11 cellular contexts compared by ENCODE assay signal in genomic region chr5:159350216-159350615, GRCh38. TPM values are rescaled to one million over a fixed set of nuclear protein-coding genes. Genes with fewer than 3 reads are reported as not detected.
DNase-seq lines count a peak whose midpoint lies in the region; ATAC-seq, FAIRE-seq and TF ChIP-seq lines count a peak whose summit lies in the region.
"Not testable (repeated sequence)": the region's sequence is repeated elsewhere in the genome, so short reads cannot be mapped to it uniquely, and the experiment has no call there.
"Had no signal": no experiment of that assay in that cellular context is flagged by ENCODE, and none has a peak within 500 bp of the region (broad histone marks: within the 10 kb centered on the region; RNA-seq: fewer than 3 reads in every experiment).

No MANE protein-coding gene starts in this region.

- FAIRE-seq in astrocyte (lab: Jason Lieb, UNC) = not testable (repeated sequence)

- H2AFZ ChIP-seq in astrocyte (ENCODE audit: low read depth, low read length) = not testable (repeated sequence)

- H3K27me3 ChIP-seq in DOHH2 (ENCODE audit: control insufficient read depth, low read length); astrocyte (ENCODE audit: insufficient read depth, low read length): not testable (repeated sequence)

- H3K9me3 Mint-ChIP-seq in IgD-negative memory B cell; astrocyte (ENCODE audit: unreplicated experiment): not testable (repeated sequence)

- not testable (repeated sequence) for H3K9me2 ChIP-seq in DOHH2 (replicated peaks; ENCODE audit: control insufficient read depth, low read length)

- not testable (repeated sequence) for H3K79me2 ChIP-seq in DOHH2 (ENCODE audit: control insufficient read depth, low read length); astrocyte (ENCODE audit: insufficient read depth, low read length)

- peak overlapping the region; percentile 43 for H3K4me2 ChIP-seq in DOHH2 (ENCODE audit: low read length)
- H3K4me2 ChIP-seq in astrocyte (ENCODE audit: low read length) = not testable (repeated sequence)

- H3F3A ChIP-seq in DOHH2 (ENCODE audit: control insufficient read depth, insufficient read depth) = not testable (repeated sequence)

- not testable (repeated sequence) for H3K27me3 Mint-ChIP-seq in IgD-negative memory B cell
- H3K27me3 Mint-ChIP-seq in astrocyte (ENCODE audit: low read depth, unreplicated experiment) = peaks cover 13% of the 10 kb centered on the region

- not testable (repeated sequence) for H4K20me1 ChIP-seq in DOHH2 (ENCODE audit: control insufficient read depth, insufficient read depth, low read depth, low read length); astrocyte (ENCODE audit: insufficient read depth, low read length)

- not testable (repeated sequence) for H3K36me3 ChIP-seq in DOHH2 (ENCODE audit: control insufficient read depth, low read length); astrocyte (ENCODE audit: insufficient read depth, low read length)

- peaks cover 37 to 46% (median 41%) of the 10 kb centered on the region in 3 donors for H3K4me1 Mint-ChIP-seq in IgD-negative memory B cell
- not testable (repeated sequence) for H3K4me1 Mint-ChIP-seq in astrocyte (ENCODE audit: low read depth, unreplicated experiment)

- H3K4me1 ChIP-seq in DOHH2 (ENCODE audit: control insufficient read depth, low read length) = peaks cover 10% of the 10 kb centered on the region
- not testable (repeated sequence) for H3K4me1 ChIP-seq in astrocyte (ENCODE audit: insufficient read depth, low read length)

- H3K27ac ChIP-seq in DOHH2 (ENCODE audit: low read depth, low read length); astrocyte (ENCODE audit: low read depth, low read length): not testable (repeated sequence)

- ATAC-seq in GM18907 (IDR thresholded peaks at IDR 0.05; ENCODE audit: unreplicated experiment) (peak; percentile 59), HG02678 (IDR thresholded peaks at IDR 0.05; ENCODE audit: unreplicated experiment) (peak; percentile 83)

- peak overlapping the region; percentile 0 to 61 (median 22) for H3K4me3 Mint-ChIP-seq in IgD-negative memory B cell
- not testable (repeated sequence) for H3K4me3 Mint-ChIP-seq in astrocyte (ENCODE audit: unreplicated experiment)

- not testable (repeated sequence) for TF ChIP-seq CTCF in DOHH2 (IDR thresholded peaks at IDR 0.05; ENCODE audit: low read depth, low read length, poor library complexity, severe bottlenecking); astrocyte (IDR thresholded peaks at IDR 0.05; ENCODE audit: insufficient read depth, low read depth, low read length)

- not testable (repeated sequence) for H3K4me3 ChIP-seq in DOHH2 (ENCODE audit: low read length); astrocyte (ENCODE audit: insufficient read depth, low read depth, low read length)

- not testable (repeated sequence) for H3K9ac ChIP-seq in astrocyte (ENCODE audit: low read length)

- DNase-seq in NCI-H526 treated with DMSO at 0.1 percent for 48 hours (lab: John Stamatoyannopoulos, UW) (peak; percentile 16), astrocyte (ENCODE audit: low read depth) (peak; percentile 72), myocyte (ENCODE audit: low read depth) (peak; percentile 44)

- not testable (repeated sequence) for H3K9me3 ChIP-seq in DOHH2 (ENCODE audit: control insufficient read depth, insufficient read depth, low read length); astrocyte (ENCODE audit: insufficient read depth, low read depth, low read length)

- H3K27ac Mint-ChIP-seq in IgD-negative memory B cell = peak overlapping the region in 2 of 3 donors; percentile 2 to 94
- H3K27ac Mint-ChIP-seq in astrocyte (ENCODE audit: unreplicated experiment) = not testable (repeated sequence)

- not testable (repeated sequence) for H3K36me3 Mint-ChIP-seq in IgD-negative memory B cell; astrocyte (ENCODE audit: low read depth, unreplicated experiment)

RNA-seq across cellular contexts. Expression of gene IL12B, which starts 19.9 kb away (rescaled TPM):
- not detected for polyA plus RNA-seq in IgD-negative memory B cell
- total RNA-seq in astrocyte (not detected in 2 replicates), myocyte (not detected in 2 replicates)
- polyA plus RNA-seq in myocyte (2012) = not detected
- total RNA-seq: GM23248, H9, Right ventricle myocardium inferior had no signal
- polyA plus RNA-seq: CD14-positive monocyte, GM23248 had no signal

Comparison
In these comparisons a context has a peak if more than half of its experiments do, and no peak if none do; other contexts are left out.
1. DNase-seq: peak in every context shown above with its lines; median percentile 72 in astrocyte; 44 in myocyte; 16 in NCI-H526 treated with DMSO at 0.1 percent for 48 hours.